ENCODE assay signal across 25 cellular contexts in the genomic region with DNA sequence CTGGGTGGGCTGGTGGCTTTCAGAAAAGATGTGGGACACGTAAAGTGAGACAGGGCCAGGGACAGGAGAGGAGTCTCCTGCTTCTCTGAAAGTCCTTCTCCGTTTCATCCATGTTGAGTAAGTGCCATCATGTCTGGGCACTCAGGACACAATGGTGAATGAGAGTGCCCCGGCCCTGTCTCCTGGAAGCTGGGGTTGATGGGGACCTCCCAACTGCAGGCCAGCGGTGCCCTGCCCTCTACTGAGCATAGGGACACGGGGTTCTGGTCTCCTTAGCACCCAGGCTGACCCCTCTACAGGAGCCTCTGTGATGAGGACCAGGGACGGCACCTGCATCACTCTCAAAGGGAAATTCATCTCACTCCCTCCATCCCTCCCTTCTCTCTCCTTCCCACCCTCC.
"Had no signal": no experiment of that assay in that cellular context is flagged by ENCODE, and none has a peak within 500 bp of the region (broad histone marks: within the 10 kb centered on the region; RNA-seq: fewer than 3 reads in every experiment).

No MANE protein-coding gene starts in this region.

- H3K4me1 Mint-ChIP-seq: IgD-negative memory B cell had no signal

- H3K4me3 Mint-ChIP-seq: IgD-negative memory B cell had no signal

- H3K4me1 ChIP-seq: SJSA1 had no signal

- H3K9me3 Mint-ChIP-seq: IgD-negative memory B cell had no signal

- H3K4me2 ChIP-seq: KMS-11 had no signal

- H3K27me3 ChIP-seq: SJSA1 had no signal

- H3K36me3 Mint-ChIP-seq: IgD-negative memory B cell had no signal

- H3K27ac ChIP-seq: HL-60, KMS-11, SJSA1, SK-N-MC had no signal

- FAIRE-seq: HTR-8/SVneo, K562, RCC 7860 had no signal

- H3K9ac ChIP-seq: KMS-11 had no signal

- H3K36me3 ChIP-seq: SJSA1 had no signal

- H3K4me3 ChIP-seq: K562, SJSA1, SK-N-MC had no signal

- H3K27ac Mint-ChIP-seq: IgD-negative memory B cell had no signal

- ATAC-seq: K562 had no signal

- DNase-seq: Kasumi-1, MM.1S, NCI-H1092 treated with DMSO at 0.1 percent for 48 hours, NCI-H1436, NCI-H187, NCI-H2029, NCI-H2081 treated with DMSO at 0.1 percent for 48 hours, NCI-H2171, NCI-H226, NCI-H446, NCI-H510A, NCI-H524 treated with DMSO at 0.1 percent for 48 hours, NCI-H69, NCI-H774, Right ventricle myocardium superior, RPMI8226, SIG-M5 had no signal
